21 cellular contexts compared by ENCODE assay signal in the genomic region with DNA sequence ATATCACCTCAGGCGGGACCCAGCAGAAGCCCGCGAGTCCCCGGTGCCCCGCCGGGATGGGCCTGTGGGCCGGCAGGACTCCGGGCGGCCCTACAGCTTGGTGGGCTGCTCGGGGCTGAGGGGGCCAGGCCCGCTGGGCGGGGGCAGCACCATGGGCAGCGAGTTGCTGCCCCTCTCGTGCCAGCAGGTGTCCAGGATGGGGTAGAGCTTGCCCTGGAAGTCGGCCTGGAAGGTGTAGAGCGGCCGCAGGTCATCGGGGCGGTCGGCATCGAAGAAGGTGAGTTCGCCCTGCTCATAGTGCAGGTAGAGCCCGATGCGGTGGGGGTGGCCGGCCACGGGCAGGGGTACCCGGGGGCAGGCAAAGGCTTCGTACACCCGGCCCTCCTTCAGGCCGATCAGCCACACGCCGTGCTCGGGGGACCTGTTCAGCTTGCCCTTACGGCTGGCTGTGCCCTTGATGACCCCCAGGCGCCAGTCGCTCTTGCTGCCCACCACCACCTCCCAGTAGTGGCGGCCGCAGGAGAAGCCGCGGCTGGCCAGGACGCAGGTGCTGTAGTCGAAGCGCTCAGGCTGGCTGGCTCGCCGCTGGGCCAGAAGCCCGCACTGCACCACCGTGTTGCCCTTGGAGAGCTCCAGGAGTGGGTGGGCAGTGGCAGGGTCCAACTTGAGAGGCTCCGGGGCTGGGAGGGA. TPM values are rescaled to one million over a fixed set of nuclear protein-coding genes. Genes with fewer than 3 reads are reported as not detected.
"Had no signal": no experiment of that assay in that cellular context is flagged by ENCODE, and none has a peak within 500 bp of the region (broad histone marks: within the 10 kb centered on the region; RNA-seq: fewer than 3 reads in every experiment).

No MANE protein-coding gene starts in this region.

- H3K27ac ChIP-seq: KMS-11, SJSA1, SK-N-MC had no signal

- H3K9me3 ChIP-seq: SJSA1 had no signal

- H3K9ac ChIP-seq: KMS-11 had no signal

- H3K4me3 ChIP-seq: SJSA1, SK-N-MC had no signal

- H3K27me3 ChIP-seq: SJSA1 had no signal

- H3K4me2 ChIP-seq: KMS-11 had no signal

- DNase-seq: IMR-90, Kasumi-1, MM.1S, NCI-H1092 treated with DMSO at 0.1 percent for 48 hours, NCI-H1436, NCI-H187, NCI-H2029, NCI-H2081 treated with DMSO at 0.1 percent for 48 hours, NCI-H2171, NCI-H2227 treated with DMSO at 0.1 percent for 48 hours, NCI-H524, NCI-H526 treated with DMSO at 0.1 percent for 48 hours, NCI-H748 treated with DMSO at 0.1 percent for 48 hours, Right ventricle myocardium superior, RPMI8226, SIG-M5 had no signal

RNA-seq across cellular contexts. Expression of a gene that starts 14.9 kb away (rescaled TPM):
- total RNA-seq: HT-29, IMR-90, M059J, SJSA1 had no signal
- polyA plus RNA-seq: IMR-90 had no signal

RNA-seq across cellular contexts. Expression of a gene that starts 15.0 kb away (rescaled TPM):
- total RNA-seq: HT-29, IMR-90, M059J, Right ventricle myocardium superior, SJSA1 had no signal
- polyA plus RNA-seq: IMR-90 had no signal
